ENCODE assay signal across 26 cellular contexts in genomic region chr17:45195424-45195823, GRCh38.
"Had no signal": no experiment of that assay in that cellular context is flagged by ENCODE, and none has a peak within 500 bp of the region (broad histone marks: within the 10 kb centered on the region; RNA-seq: fewer than 3 reads in every experiment).

No MANE protein-coding gene starts in this region.

- H3K27ac ChIP-seq: stomach, suprapubic skin, thoracic aorta, thyroid gland, tibial artery, tibial nerve, transverse colon, upper lobe of left lung, upper lobe of right lung, uterus, vagina had no signal

- H3K9me3 ChIP-seq: stomach, suprapubic skin, testis, thoracic aorta, thyroid gland, tibial artery, tibial nerve, transverse colon, upper lobe of left lung, upper lobe of right lung, uterus, vagina had no signal

- H3K27me3 ChIP-seq: stomach, suprapubic skin, testis, thyroid gland, tibial artery, tibial nerve, transverse colon, upper lobe of left lung, upper lobe of right lung, uterus, vagina had no signal

- ATAC-seq: stimulated activated effector memory CD8-positive, alpha-beta T cell treated with anti-CD3 and anti-CD28 coated beads, Interleukin-12 subunit alpha, Interleukin-12 subunit beta, amount 100 ng/mL, for 72 hours; stimulated activated memory B cell treated with anti-CD40 and anti-IgM and Interleukin-4, amounts not matched to agents 10 μg/mL and 1 μg/mL and 100 μg/mL, for 72 hours; stimulated activated naive B cell treated with anti-CD40 and anti-IgM and Interleukin-4, amounts not matched to agents 10 μg/mL and 1 μg/mL and 100 μg/mL, for 72 hours; stimulated activated naive CD8-positive, alpha-beta T cell treated with anti-CD3 and anti-CD28 coated beads, Interleukin-15, amount 100 ng/mL, for 72 hours; stimulated activated naive CD8-positive, alpha-beta T cell treated with anti-CD3 and anti-CD28 coated beads, Interleukin-15, Interleukin-2, amounts not matched to agents 100 U/mL and 50 U/mL, for 24 hours; upper lobe of right lung had no signal

- H3K36me3 ChIP-seq: stomach, suprapubic skin, thoracic aorta, thyroid gland, tibial artery, tibial nerve, transverse colon, upper lobe of left lung, upper lobe of right lung, uterus, vagina had no signal

- FAIRE-seq: urothelium cell line had no signal

- H3K4me3 ChIP-seq: stomach, suprapubic skin, testis, thoracic aorta, thyroid gland, tibial artery, tibial nerve, transverse colon, upper lobe of left lung, upper lobe of right lung, uterus, vagina had no signal

- DNase-seq: stimulated activated CD4-positive, alpha-beta T cell treated with anti-CD3 and anti-CD28 coated beads, Interleukin-2, amount 100 ng/mL, for 48 hours; stimulated activated CD4-positive, alpha-beta T cell treated with anti-CD3 and anti-CD28 coated beads, Interleukin-4, amount 100 ng/mL, for 1 hour; stimulated activated CD4-positive, alpha-beta T cell treated with anti-CD3 and anti-CD28 coated beads, Interleukin-4, amount 100 ng/mL, for 24 hours; stimulated activated CD4-positive, alpha-beta T cell treated with anti-CD3 and anti-CD28 coated beads, Interleukin-4, amount 100 ng/mL, for 4 hours; stimulated activated CD8-positive, alpha-beta memory T cell treated with anti-CD3 and anti-CD28 coated beads, Interleukin-4, amount 100 ng/mL, for 48 hours; stimulated activated naive B cell treated with anti-CD40 and anti-IgM and Interleukin-4, amounts not matched to agents 10 μg/mL and 1 μg/mL and 100 μg/mL, for 72 hours; stimulated activated naive CD4-positive, alpha-beta T cell; stimulated activated naive CD4-positive, alpha-beta T cell treated with Interleukin-2 at 50 U/mL for 16 hours; stimulated activated naive CD8-positive, alpha-beta T cell treated with anti-CD3 and anti-CD28 coated beads, Interleukin-15, amount 100 ng/mL, for 72 hours; stimulated activated naive CD8-positive, alpha-beta T cell treated with anti-CD3 and anti-CD28 coated beads, Interleukin-15, Interleukin-2, amounts not matched to agents 100 U/mL and 50 U/mL, for 24 hours; stomach; substantia nigra; testis; thyroid gland; tibial artery; transverse colon; upper lobe of left lung; upper lobe of right lung; uterus had no signal
